8 cellular contexts compared by ENCODE assay signal in the genomic region with DNA sequence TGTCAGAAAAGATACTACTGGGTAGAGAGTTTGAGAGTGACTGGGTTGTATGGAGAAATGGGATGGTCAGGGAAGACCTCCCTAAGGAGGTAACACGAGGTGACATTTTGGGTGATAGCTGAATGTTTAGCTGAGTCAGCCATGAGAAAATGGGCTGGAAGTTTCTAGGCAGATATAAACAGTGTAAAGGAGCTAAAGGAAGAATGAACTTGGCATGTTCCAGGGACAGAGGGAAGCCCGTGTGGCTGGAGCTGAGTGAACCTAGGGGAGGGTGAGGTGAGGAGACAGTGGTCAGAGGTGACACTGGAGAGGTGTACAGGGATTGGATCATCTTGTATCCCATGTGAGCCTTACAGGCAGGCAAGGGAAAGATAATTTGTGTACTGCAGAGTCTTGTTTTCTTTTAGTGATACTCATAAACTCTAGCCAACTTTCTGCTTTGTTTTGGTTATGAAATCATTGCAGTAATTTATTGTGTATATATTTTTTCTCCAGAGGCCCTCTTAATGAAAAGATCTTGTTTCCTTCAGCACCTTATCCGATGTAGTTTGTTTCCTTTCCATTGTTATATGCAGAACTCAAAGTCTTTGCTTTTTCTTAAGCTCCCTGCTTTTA. TPM values are rescaled to one million over a fixed set of nuclear protein-coding genes. Genes with fewer than 3 reads are reported as not detected.
DNase-seq lines count a peak whose midpoint lies in the region; FAIRE-seq and TF ChIP-seq lines count a peak whose summit lies in the region.
"Had no signal": no experiment of that assay in that cellular context is flagged by ENCODE, and none has a peak within 500 bp of the region (broad histone marks: within the 10 kb centered on the region; RNA-seq: fewer than 3 reads in every experiment).

No MANE protein-coding gene starts in this region.

- peak; percentile 41 for FAIRE-seq in GM12891 (lab: Jason Lieb, UNC)

- H4K20me1 ChIP-seq in SU-DHL-6 (ENCODE audit: low read depth, low read length) (peaks cover under 1% of the 10 kb centered on the region; the same call in 1 of the 2 replicates), fibroblast of lung (ENCODE audit: control insufficient read depth, extremely low read depth, insufficient read depth, low read length) (no peaks in the 10 kb centered on the region)

- H3K9ac ChIP-seq in SU-DHL-6 (ENCODE audit: low read length): no peak overlapping the region
- no peak overlapping the region for H3K9ac ChIP-seq in fibroblast of lung (ENCODE audit: insufficient read depth, low read length)
- H3K9ac ChIP-seq in skeletal muscle satellite cell (ENCODE audit: low read depth, low read length): peak overlapping the region; percentile 92

- WGBS in thyroid gland, 2 donors: 39 to 45% methylated on average over 3 of the region's 3 CpGs

- no peaks in the 10 kb centered on the region; the same call in 1 of the 2 replicates for H3K9me2 ChIP-seq in SU-DHL-6 (replicated peaks; ENCODE audit: insufficient read depth, low read length)

- H3K4me1 ChIP-seq in fibroblast of lung (ENCODE audit: control insufficient read depth, extremely low read depth, insufficient read depth, low read length) (peaks cover 4% of the 10 kb centered on the region), skeletal muscle satellite cell (ENCODE audit: control insufficient read depth, insufficient read depth, low read length) (peaks cover 16% of the 10 kb centered on the region), thyroid gland (peaks cover 11 to 25% of the 10 kb centered on the region in 2 donors)

- H3K4me2 ChIP-seq in SU-DHL-6 (ENCODE audit: low read depth, low read length, poor library complexity, severe bottlenecking): peak overlapping the region; percentile 82
- peak overlapping the region; percentile 95 for H3K4me2 ChIP-seq in fibroblast of lung (ENCODE audit: extremely low read depth, insufficient read depth, low read length)
- H3K4me2 ChIP-seq in skeletal muscle satellite cell (ENCODE audit: low read length): peak overlapping the region; percentile 79

- DNase-seq in GM12891 (ENCODE audit: insufficient read length, low spot score): no peak
- DNase-seq in fibroblast of lung (ENCODE audit: low read depth in 2 of 2): peak; percentile 29 to 50
- DNase-seq in NCI-H1436 (lab: John Stamatoyannopoulos, UW): no peak
- DNase-seq in CD1c-positive myeloid dendritic cell (ENCODE audit: extremely low spot score): no peak
- DNase-seq in thyroid gland: no peak
- DNase-seq: kidney glomerular epithelial cell had no signal

- H3F3A ChIP-seq in SU-DHL-6 (ENCODE audit: insufficient read depth): no peaks in the 10 kb centered on the region

- no peak for TF ChIP-seq POLR2A in GM12891 (IDR thresholded peaks at IDR 0.05; ENCODE audit: low read depth, low read length)
- no peak for TF ChIP-seq POLR2A in thyroid gland (IDR thresholded peaks at IDR 0.05)

- H3K36me3 ChIP-seq in SU-DHL-6 (ENCODE audit: low read length) (no peaks in the 10 kb centered on the region), fibroblast of lung (ENCODE audit: control insufficient read depth, insufficient read depth, low read length) (no peaks in the 10 kb centered on the region), skeletal muscle satellite cell (ENCODE audit: insufficient read depth, low read length) (no peaks in the 10 kb centered on the region), thyroid gland (no peaks in the 10 kb centered on the region)

- H3K4me3 ChIP-seq in SU-DHL-6 (ENCODE audit: insufficient read depth, low read length, poor library complexity, severe bottlenecking) (no peak overlapping the region), fibroblast of lung (replicated peaks in 1 of 4; ENCODE audit: control extremely low read depth in 1 of 4, insufficient read depth in 1 of 4, low read depth in 3 of 4, low read length in 4 of 4) (peak overlapping the region; percentile 92 to 96 (median 94)), skeletal muscle satellite cell (ENCODE audit: low read length) (peak overlapping the region; percentile 85), thyroid gland (replicated peaks in 1 of 3) (no peak overlapping the region)

- H3K79me2 ChIP-seq in SU-DHL-6 (ENCODE audit: insufficient read depth, low read length): peaks cover 19% of the 10 kb centered on the region; the same call in 1 of the 2 replicates
- peaks cover 46% of the 10 kb centered on the region for H3K79me2 ChIP-seq in fibroblast of lung (ENCODE audit: control insufficient read depth, insufficient read depth, low read length)

- H2AFZ ChIP-seq in SU-DHL-6 (ENCODE audit: low read depth, low read length, severe bottlenecking) (no peak overlapping the region), fibroblast of lung (ENCODE audit: low read length) (no peak overlapping the region)

- no peak for TF ChIP-seq CTCF in SU-DHL-6 (IDR thresholded peaks at IDR 0.05; ENCODE audit: insufficient read depth, low read length, poor library complexity, severe bottlenecking)
- no peak for TF ChIP-seq CTCF in fibroblast of lung (conservative IDR thresholded peaks at IDR 0.05 in 1 of 2, IDR thresholded peaks at IDR 0.05 in 1 of 2; ENCODE audit: low read depth in 1 of 2, low read length in 2 of 2)
- no peak for TF ChIP-seq CTCF in thyroid gland (IDR thresholded peaks at IDR 0.05)

- intact Hi-C loops in thyroid gland (cut with DNase I): no loop called here

- H3K9me3 ChIP-seq in SU-DHL-6 (ENCODE audit: insufficient read depth, low read length) (no peaks in the 10 kb centered on the region), fibroblast of lung (ENCODE audit: control insufficient read depth, insufficient read depth, low read depth, low read length) (no peaks in the 10 kb centered on the region), skeletal muscle satellite cell (replicated peaks; ENCODE audit: low read length) (no peaks in the 10 kb centered on the region), thyroid gland (no peaks in the 10 kb centered on the region)

- H3K27me3 ChIP-seq in SU-DHL-6 (ENCODE audit: low read length): no peaks in the 10 kb centered on the region
- no peaks in the 10 kb centered on the region for H3K27me3 ChIP-seq in fibroblast of lung (ENCODE audit: control insufficient read depth, insufficient read depth, low read length)
- no peaks in the 10 kb centered on the region for H3K27me3 ChIP-seq in skeletal muscle satellite cell (ENCODE audit: control insufficient read depth, insufficient read depth, low read length)
- no peaks in the 10 kb centered on the region for H3K27me3 ChIP-seq in thyroid gland

- H3K27ac ChIP-seq in SU-DHL-6 (ENCODE audit: low read depth, low read length) (no peak overlapping the region), fibroblast of lung (ENCODE audit: insufficient read depth, low read length) (peak overlapping the region; percentile 8), thyroid gland (peak overlapping the region in 1 of 3 donors; percentile 91)

TF ChIP-seq in GM12891, 5 proteins besides CTCF, POLR2A, EP300 and RAD21:
- TF ChIP-seq TAF1 (IDR thresholded peaks at IDR 0.05; ENCODE audit: low read depth, low read length) (no peak), POU2F2 (IDR thresholded peaks at IDR 0.05; ENCODE audit: low read depth, low read length) (no peak), POLR2AphosphoS5 (IDR thresholded peaks at IDR 0.05; ENCODE audit: low read depth, low read length) (no peak), SPI1 (IDR thresholded peaks at IDR 0.05; ENCODE audit: low read depth, low read length) (no peak), PAX5 (IDR thresholded peaks at IDR 0.05; ENCODE audit: insufficient read depth, low read length, severe bottlenecking) (no peak)

RNA-seq across cellular contexts. Expression of a gene that starts 1.8 kb away (rescaled TPM):
- polyA plus RNA-seq in GM12891 (2012; ENCODE audit: low read depth, missing spikeins): 50.1 TPM
- total RNA-seq in fibroblast of lung (91.9 and 105 TPM in 2 replicates), thyroid gland (10 to 100 TPM; 53.1 to 77.4 (median 62.0) TPM)
- polyA plus RNA-seq in fibroblast of lung: 71.9 and 73.6 TPM in 2 replicates
- 41.2 and 50.7 TPM in 2 replicates for polyA plus RNA-seq in fibroblast of lung (2012)
- polyA minus RNA-seq in fibroblast of lung (ENCODE audit: low replicate concordance): 9.1 and 24.6 TPM in 2 replicates
- total RNA-seq in skeletal muscle satellite cell (2012; rRNA removed): 72.8 and 81.9 TPM in 2 replicates

Comparison
In these comparisons a context has a peak if more than half of its experiments do, and no peak if none do; other contexts are left out.
1. DNase-seq: peak in fibroblast of lung (2 of 2); none in GM12891 (single experiment), NCI-H1436 (single experiment), CD1c-positive myeloid dendritic cell (single experiment) and thyroid gland (0 of 2).
2. H3K4me3 ChIP-seq: peak in fibroblast of lung (4 of 4) and skeletal muscle satellite cell (single experiment); none in SU-DHL-6 (single experiment) and thyroid gland (0 of 3).
3. Peak in every context shown above with its lines, with median percentiles within 50 percentile points of each other: H3K4me2 ChIP-seq.